Comparison of ENCODE assay signal across 1 cellular context in genomic region chr7:17940302-17941170, GRCh38.
A peak's percentile ranks its signal among the peaks of the same experiment; 100 is the strongest.
TF ChIP-seq lines count a peak whose summit lies in the region.

TSS of gene SNX13 (minus strand) at chr7:17940494. CDS start at chr7:17940295, 199 bp downstream.

TF ChIP-seq in K562, 482 proteins besides CTCF, POLR2A, EP300 and RAD21 (continued from another document and continues in another):
- TF ChIP-seq DEAF1 (CRISPR knock-in tag; IDR thresholded peaks at IDR 0.05) (no peak), ID3 (CRISPR knock-in tag; IDR thresholded peaks at IDR 0.05) (no peak), ID3 (tag; IDR thresholded peaks at IDR 0.05) (no peak), MAZ (CRISPR knock-in tag; conservative IDR thresholded peaks at IDR 0.05 in 1 of 2, IDR thresholded peaks at IDR 0.05 in 1 of 2) (peak; percentile 49 to 61), ZBED1 (IDR thresholded peaks at IDR 0.05) (no peak), NFE2L1 (tag; IDR thresholded peaks at IDR 0.05; ENCODE audit: borderline replicate concordance, low read depth) (no peak), NR2F6 (CRISPR knock-in tag; IDR thresholded peaks at IDR 0.05) (no peak), CHAMP1 (IDR thresholded peaks at IDR 0.05) (no peak), NFATC3 (IDR thresholded peaks at IDR 0.05) (no peak), CCAR2 (IDR thresholded peaks at IDR 0.05; ENCODE audit: low read depth, low read length) (no peak), NRF1 (conservative IDR thresholded peaks at IDR 0.05 in 1 of 2, IDR thresholded peaks at IDR 0.05 in 1 of 2) (peak; percentile 86 to 88), ZHX1 (conservative IDR thresholded peaks at IDR 0.05; ENCODE audit: low read length) (0 out of 2 replicates have a peak, but pooled peaks have one; percentile 48), CEBPB (tag; IDR thresholded peaks at IDR 0.05) (no peak), MCM2 (IDR thresholded peaks at IDR 0.05; ENCODE audit: low read depth) (no peak), ZBTB12 (CRISPR knock-in tag; IDR thresholded peaks at IDR 0.05) (no peak), TRIM28 (IDR thresholded peaks at IDR 0.05) (no peak), STAT5A (IDR thresholded peaks at IDR 0.05; ENCODE audit: borderline replicate concordance, low read length) (no peak), ZNF507 (tag; conservative IDR thresholded peaks at IDR 0.05) (no peak), HOMEZ (CRISPR knock-in tag; IDR thresholded peaks at IDR 0.05) (no peak), TCF7 (IDR thresholded peaks at IDR 0.05; ENCODE audit: borderline replicate concordance) (no peak), HNRNPUL1 (IDR thresholded peaks at IDR 0.05; ENCODE audit: low read length) (no peak), RREB1 (CRISPR knock-in tag; IDR thresholded peaks at IDR 0.05) (no peak), NR3C1 (CRISPR knock-in tag; IDR thresholded peaks at IDR 0.05) (no peak), CTCFL (IDR thresholded peaks at IDR 0.05; ENCODE audit: borderline replicate concordance, insufficient read depth, low read depth, low read length, poor library complexity, severe bottlenecking) (peak; percentile 8), KAT8 (IDR thresholded peaks at IDR 0.05; ENCODE audit: low read depth) (no peak), FOXP1 (CRISPR knock-in tag; IDR thresholded peaks at IDR 0.05) (no peak), ZNF445 (CRISPR knock-in tag; IDR thresholded peaks at IDR 0.05; ENCODE audit: low read depth) (no peak), U2AF2 (optimal IDR thresholded peaks at IDR 0.05; ENCODE audit: low read depth, low read length) (no peak), HNRNPL (IDR thresholded peaks at IDR 0.05; ENCODE audit: low read depth, low read length) (0 out of 2 replicates have a peak, but pooled peaks have one; percentile 16), AFF1 (IDR thresholded peaks at IDR 0.05; ENCODE audit: low read depth in 1 of 2, partially characterized antibody in 2 of 2) (no peak), KDM4B (IDR thresholded peaks at IDR 0.05; ENCODE audit: borderline replicate concordance in 2 of 2, low read depth in 1 of 2) (no peak), ZFX (CRISPR knock-in tag; IDR thresholded peaks at IDR 0.05) (peak; percentile 91), MEIS2 (IDR thresholded peaks at IDR 0.05; ENCODE audit: partially characterized antibody) (peak; percentile 68), USF1 (CRISPR knock-in tag; IDR thresholded peaks at IDR 0.05) (peak; percentile 94), BRD9 (IDR thresholded peaks at IDR 0.05; ENCODE audit: low read depth, partially characterized antibody) (no peak)
